In the genomic region with DNA sequence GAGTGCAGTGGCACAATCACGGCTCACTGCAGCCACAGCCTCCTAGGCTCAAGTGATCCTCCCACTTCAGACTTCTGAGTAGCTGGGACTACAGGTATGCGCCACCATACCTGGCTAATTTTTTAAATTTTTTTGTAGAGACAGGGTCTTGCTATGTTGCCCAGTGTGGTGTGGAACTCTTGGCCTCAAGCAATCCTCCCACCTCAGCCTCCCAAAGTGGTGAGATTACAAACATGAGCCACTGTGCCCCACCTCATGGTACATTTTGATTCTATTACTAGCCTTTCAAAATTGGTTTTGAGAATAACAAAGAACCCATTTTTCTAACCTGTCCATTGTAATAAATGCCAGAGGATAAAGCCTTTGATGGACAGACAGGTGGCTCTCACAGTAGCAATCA, we compare ENCODE assay signal across 10 cellular contexts. TPM values are rescaled to one million over a fixed set of nuclear protein-coding genes. Genes with fewer than 3 reads are reported as not detected.
DNase-seq lines count a peak whose midpoint lies in the region.
"Had no signal": no experiment of that assay in that cellular context is flagged by ENCODE, and none has a peak within 500 bp of the region (broad histone marks: within the 10 kb centered on the region; RNA-seq: fewer than 3 reads in every experiment).

No MANE protein-coding gene starts in this region.

- no peaks in the 10 kb centered on the region for H3K9me2 ChIP-seq in GM23248 (ENCODE audit: insufficient read depth)

- H3K27ac Mint-ChIP-seq in activated T-helper 2 cell treated with anti-CD3 and anti-CD28 coated beads, Interferon-gamma antibody, Interleukin-2, Interleukin-4, amounts not matched to agents 10 μg/mL and 5 μg/mL and 100 μg/mL, durations not matched to agents 14 hours and 24 hours and 36 hours: no peak overlapping the region

- no peaks in the 10 kb centered on the region for H4K20me1 ChIP-seq in GM23248 (ENCODE audit: insufficient read depth)

- no peaks in the 10 kb centered on the region for H3F3A ChIP-seq in GM23248 (ENCODE audit: insufficient read depth)

- no peak overlapping the region for H3K27ac ChIP-seq in ACC112 (ENCODE audit: low read depth, low read length)
- no peak overlapping the region for H3K27ac ChIP-seq in GM23248
- H3K27ac ChIP-seq in mesodermal cell (ENCODE audit: low read depth, low read length, severe bottlenecking): no peak overlapping the region
- H3K27ac ChIP-seq: ovary had no signal

- intact Hi-C loops in activated T-helper 2 cell treated with anti-CD3 and anti-CD28 coated beads, Interferon-gamma antibody, Interleukin-2, Interleukin-4, amounts not matched to agents 10 μg/mL and 5 μg/mL and 100 μg/mL, durations not matched to agents 14 hours and 24 hours and 36 hours (cut with micrococcal nuclease): no loop called here

- H3K4me3 ChIP-seq in ACC112 (ENCODE audit: low read depth, low read length): peak overlapping the region; percentile 97
- peak overlapping the region; percentile 98 for H3K4me3 ChIP-seq in GM23248
- peak overlapping the region; percentile 95 for H3K4me3 ChIP-seq in mesodermal cell (ENCODE audit: extremely low read depth, insufficient read depth, low read length, poor library complexity, severe bottlenecking)

- H3K9me3 ChIP-seq in GM23248 (ENCODE audit: low read depth) (no peaks in the 10 kb centered on the region), mesodermal cell (ENCODE audit: control insufficient read depth, low read length) (no peaks in the 10 kb centered on the region)
- H3K9me3 ChIP-seq: ovary had no signal

- in situ Hi-C loops in GM23248 (cut with MboI): no loop called here

- DNase-seq in GM23248 (no peak), H4 (ENCODE audit: low spot score) (no peak), DMS53 (lab: John Stamatoyannopoulos, UW) (no peak), NCI-H1105 treated with DMSO at 0.1 percent for 48 hours (lab: John Stamatoyannopoulos, UW) (no peak), epidermal melanocyte (ENCODE audit: insufficient read length, low spot score) (no peak)
- DNase-seq in activated T-helper 2 cell treated with anti-CD3 and anti-CD28 coated beads, Interferon-gamma antibody, Interleukin-2, Interleukin-4, amounts not matched to agents 10 μg/mL and 5 μg/mL and 100 μg/mL, durations not matched to agents 14 hours and 24 hours and 36 hours (ENCODE audit: low spot score): no peak
- DNase-seq: hippocampal formation, ovary had no signal

- H3K9me3 Mint-ChIP-seq in activated T-helper 2 cell treated with anti-CD3 and anti-CD28 coated beads, Interferon-gamma antibody, Interleukin-2, Interleukin-4, amounts not matched to agents 10 μg/mL and 5 μg/mL and 100 μg/mL, durations not matched to agents 14 hours and 24 hours and 36 hours: no peaks in the 10 kb centered on the region

- H3K27me3 ChIP-seq in ACC112 (ENCODE audit: insufficient read depth, low read length) (no peaks in the 10 kb centered on the region), GM23248 (replicated peaks; ENCODE audit: insufficient read depth) (no peaks in the 10 kb centered on the region)
- H3K27me3 ChIP-seq: ovary had no signal

- H2AFZ ChIP-seq in ACC112 (ENCODE audit: low read length, unreplicated experiment) (no peak overlapping the region), GM23248 (no peak overlapping the region)

- peaks cover 33% of the 10 kb centered on the region for H3K36me3 Mint-ChIP-seq in activated T-helper 2 cell treated with anti-CD3 and anti-CD28 coated beads, Interferon-gamma antibody, Interleukin-2, Interleukin-4, amounts not matched to agents 10 μg/mL and 5 μg/mL and 100 μg/mL, durations not matched to agents 14 hours and 24 hours and 36 hours (ENCODE audit: low read depth)

- H3K4me1 Mint-ChIP-seq in activated T-helper 2 cell treated with anti-CD3 and anti-CD28 coated beads, Interferon-gamma antibody, Interleukin-2, Interleukin-4, amounts not matched to agents 10 μg/mL and 5 μg/mL and 100 μg/mL, durations not matched to agents 14 hours and 24 hours and 36 hours (ENCODE audit: low read depth): peaks cover 25% of the 10 kb centered on the region

- no peaks in the 10 kb centered on the region for H3K36me3 ChIP-seq in ACC112 (ENCODE audit: insufficient read depth, low read length)
- no peaks in the 10 kb centered on the region; the same call in 1 of the 2 replicates for H3K36me3 ChIP-seq in GM23248 (ENCODE audit: low read depth)
- peaks cover 17% of the 10 kb centered on the region for H3K36me3 ChIP-seq in mesodermal cell (ENCODE audit: control insufficient read depth, insufficient read depth, low read length)
- H3K36me3 ChIP-seq: ovary had no signal

- H3K79me2 ChIP-seq in ACC112 (ENCODE audit: control insufficient read depth, insufficient read depth, low read length, unreplicated experiment): peaks cover 41% of the 10 kb centered on the region
- peaks cover 57% of the 10 kb centered on the region for H3K79me2 ChIP-seq in GM23248 (ENCODE audit: insufficient read depth)

- peak overlapping the region; percentile 84 for H3K4me2 ChIP-seq in GM23248 (ENCODE audit: unreplicated experiment)

- H3K27me3 Mint-ChIP-seq in activated T-helper 2 cell treated with anti-CD3 and anti-CD28 coated beads, Interferon-gamma antibody, Interleukin-2, Interleukin-4, amounts not matched to agents 10 μg/mL and 5 μg/mL and 100 μg/mL, durations not matched to agents 14 hours and 24 hours and 36 hours (ENCODE audit: low read depth): no peaks in the 10 kb centered on the region

- H3K4me3 Mint-ChIP-seq in activated T-helper 2 cell treated with anti-CD3 and anti-CD28 coated beads, Interferon-gamma antibody, Interleukin-2, Interleukin-4, amounts not matched to agents 10 μg/mL and 5 μg/mL and 100 μg/mL, durations not matched to agents 14 hours and 24 hours and 36 hours (ENCODE audit: low read depth): peak overlapping the region; percentile 99

- WGBS in GM23248 (ENCODE audit: low coverage in 1 of 2, low lambda C conversion rate in 2 of 2, missing lambda C conversion rate in 2 of 2), 2 experiments: 50 to 53% methylated on average over 2 of the region's 2 CpGs
- 83 to 100% methylated on average over 1 of the region's 2 CpGs for WGBS in mesodermal cell (ENCODE audit: insufficient coverage in 2 of 2), 2 experiments

- peak overlapping the region; percentile 91; the same call in 1 of the 2 replicates for H3K9ac ChIP-seq in GM23248

- no peaks in the 10 kb centered on the region for H3K4me1 ChIP-seq in ACC112 (ENCODE audit: control insufficient read depth, insufficient read depth, low read length, unreplicated experiment)
- peaks cover 14% of the 10 kb centered on the region for H3K4me1 ChIP-seq in GM23248 (ENCODE audit: insufficient read depth)
- peaks cover 3% of the 10 kb centered on the region for H3K4me1 ChIP-seq in mesodermal cell (ENCODE audit: control insufficient read depth, insufficient read depth, low read length, poor library complexity, severe bottlenecking)

RNA-seq across cellular contexts. Expression of a gene that starts 1.4 kb away (rescaled TPM):
- total RNA-seq in GM23248 (2014; rRNA removed; shearing (Covaris generic)): 25.7 and 31.0 TPM in 2 replicates
- 33.7 and 34.9 TPM in 2 replicates for polyA plus RNA-seq in GM23248 (2016; fragmentation: Nextera tagmentation; extraction: Ambion mirVana)
- 39.7 and 40.9 TPM in 2 replicates for total RNA-seq in activated T-helper 2 cell treated with anti-CD3 and anti-CD28 coated beads, Interferon-gamma antibody, Interleukin-2, Interleukin-4, amounts not matched to agents 10 μg/mL and 5 μg/mL and 100 μg/mL, durations not matched to agents 14 hours and 24 hours and 36 hours
- polyA plus RNA-seq in mesodermal cell (2013, experiment 1 of 2): 24.1 TPM
- polyA plus RNA-seq in mesodermal cell (2013, experiment 2 of 2): 24.8 TPM
- total RNA-seq in H4 (2014; rRNA removed; shearing (Covaris generic)): 30.8 and 46.6 TPM in 2 replicates

RNA-seq across cellular contexts. Expression of a gene that starts 20.3 kb away (rescaled TPM):
- total RNA-seq in GM23248 (2014; rRNA removed; shearing (Covaris generic)): 3.8 and 6.5 TPM in 2 replicates
- 2.6 and 3.2 TPM in 2 replicates for polyA plus RNA-seq in GM23248 (2016; fragmentation: Nextera tagmentation; extraction: Ambion mirVana)
- total RNA-seq in activated T-helper 2 cell treated with anti-CD3 and anti-CD28 coated beads, Interferon-gamma antibody, Interleukin-2, Interleukin-4, amounts not matched to agents 10 μg/mL and 5 μg/mL and 100 μg/mL, durations not matched to agents 14 hours and 24 hours and 36 hours: 22.8 and 24.4 TPM in 2 replicates
- 17.0 TPM for polyA plus RNA-seq in mesodermal cell (2013, experiment 1 of 2)
- 16.7 TPM for polyA plus RNA-seq in mesodermal cell (2013, experiment 2 of 2)
- total RNA-seq in H4 (2014; rRNA removed; shearing (Covaris generic)): 8.7 and 9.2 TPM in 2 replicates

RNA-seq across cellular contexts. Expression of a gene that starts 31.9 kb away (rescaled TPM):
- not detected in 2 replicates for total RNA-seq in GM23248 (2014; rRNA removed; shearing (Covaris generic))
- polyA plus RNA-seq in GM23248 (2016; fragmentation: Nextera tagmentation; extraction: Ambion mirVana): 0.34 and 0.65 TPM in 2 replicates
- 0.37 and 1.3 TPM in 2 replicates for total RNA-seq in activated T-helper 2 cell treated with anti-CD3 and anti-CD28 coated beads, Interferon-gamma antibody, Interleukin-2, Interleukin-4, amounts not matched to agents 10 μg/mL and 5 μg/mL and 100 μg/mL, durations not matched to agents 14 hours and 24 hours and 36 hours
- 1.0 TPM for polyA plus RNA-seq in mesodermal cell (2013, experiment 1 of 2)
- polyA plus RNA-seq in mesodermal cell (2013, experiment 2 of 2): 0.91 TPM
- total RNA-seq in H4 (2014; rRNA removed; shearing (Covaris generic)): 13.7 and 16.4 TPM in 2 replicates
- total RNA-seq: ovary had no signal
